Comparison of ENCODE assay signal across 9 cellular contexts in genomic region chr19:12720851-12721655, GRCh38. TPM values are rescaled to one million over a fixed set of nuclear protein-coding genes. Genes with fewer than 3 reads are reported as not detected.
DNase-seq lines count a peak whose midpoint lies in the region; TF ChIP-seq lines count a peak whose summit lies in the region.
"Had no signal": no experiment of that assay in that cellular context is flagged by ENCODE, and none has a peak within 500 bp of the region (broad histone marks: within the 10 kb centered on the region; RNA-seq: fewer than 3 reads in every experiment).

No MANE protein-coding gene starts in this region.

- peaks cover 20% of the 10 kb centered on the region for H3K4me1 ChIP-seq in GM23248 (ENCODE audit: insufficient read depth)
- peaks cover 15 to 71% (median 22%) of the 10 kb centered on the region in 3 donors for H3K4me1 ChIP-seq in esophagus squamous epithelium

- H3K27me3 ChIP-seq in GM23248 (replicated peaks; ENCODE audit: insufficient read depth) (no peaks in the 10 kb centered on the region), esophagus squamous epithelium (no peaks in the 10 kb centered on the region)

- H3K9ac ChIP-seq in GM23248, result peak overlapping the region; percentile 95

- H3K4me2 ChIP-seq in GM23248 (ENCODE audit: unreplicated experiment), result peak overlapping the region; percentile 94

- peak overlapping the region; percentile 69 for H2AFZ ChIP-seq in GM23248

- peaks cover 4% of the 10 kb centered on the region; the same call in 1 of the 2 replicates for H3K36me3 ChIP-seq in GM23248 (ENCODE audit: low read depth)
- H3K36me3 ChIP-seq in esophagus squamous epithelium, result peaks cover 1 to 36% (median 11%) of the 10 kb centered on the region in 3 donors

- DNase-seq in GM23248, result peak; percentile 60
- DNase-seq in esophagus squamous epithelium (lab: John Stamatoyannopoulos, UW), result no peak
- no peak for DNase-seq in neural crest cell (ENCODE audit: low read depth, low spot score)
- DNase-seq in SK-N-DZ (ENCODE audit: low spot score), result no peak
- no peak for DNase-seq in NK-92 treated with Interleukin-12 subunit alpha and Interleukin-12 subunit beta, amount 100 ng/mL, for 24 hours (lab: John Stamatoyannopoulos, UW)
- no peak for DNase-seq in activated CD8-positive, alpha-beta memory T cell treated with anti-CD3 and anti-CD28 coated beads, Interleukin-2, amount 50 U/mL, for 4 hours
- no peak for DNase-seq in HuH-7 (ENCODE audit: low spot score)

- intact Hi-C loops in esophagus squamous epithelium (cut with DNase I), result no loop called here

- H3K9me3 Mint-ChIP-seq in neural crest cell, result no peaks in the 10 kb centered on the region

- H3F3A ChIP-seq in GM23248 (ENCODE audit: insufficient read depth), result peaks cover 26% of the 10 kb centered on the region

- peak overlapping the region; percentile 100 for H3K4me3 Mint-ChIP-seq in neural crest cell

- no peak for TF ChIP-seq POLR2A in esophagus squamous epithelium (IDR thresholded peaks at IDR 0.05)

- peaks cover 10% of the 10 kb centered on the region for H3K27me3 Mint-ChIP-seq in neural crest cell (ENCODE audit: low read depth)

- H3K9me3 ChIP-seq in GM23248 (ENCODE audit: low read depth) (no peaks in the 10 kb centered on the region), esophagus squamous epithelium (no peaks in the 10 kb centered on the region)

- no peaks in the 10 kb centered on the region for H3K9me2 ChIP-seq in GM23248 (ENCODE audit: insufficient read depth)

- H3K27ac ChIP-seq in GM23248 (peak overlapping the region; percentile 90), VCaP (peak overlapping the region; percentile 95), esophagus squamous epithelium (peak overlapping the region; percentile 93 to 98 (median 97))

- H3K36me3 Mint-ChIP-seq in neural crest cell (ENCODE audit: low read depth), result peaks cover 16% of the 10 kb centered on the region

- 1 to 4% methylated on average over 19 to 37 of the region's 59 CpGs for WGBS in GM23248 (ENCODE audit: low coverage in 1 of 2, low lambda C conversion rate in 2 of 2, missing lambda C conversion rate in 2 of 2), 2 experiments
- 0 to 1% methylated on average over 5 to 21 of the region's 59 CpGs for WGBS in esophagus squamous epithelium, 2 donors

- no peak for TF ChIP-seq CTCF in VCaP (conservative IDR thresholded peaks at IDR 0.05)
- TF ChIP-seq CTCF in esophagus squamous epithelium (IDR thresholded peaks at IDR 0.05), result no peak
- no peak for TF ChIP-seq CTCF in neural crest cell (conservative IDR thresholded peaks at IDR 0.05)

- peaks cover 82% of the 10 kb centered on the region for H3K79me2 ChIP-seq in GM23248 (ENCODE audit: insufficient read depth)

- peaks cover 35% of the 10 kb centered on the region for H3K4me1 Mint-ChIP-seq in neural crest cell

- peak overlapping the region; percentile 96 for H3K4me3 ChIP-seq in GM23248
- H3K4me3 ChIP-seq in esophagus squamous epithelium, result peak overlapping the region; percentile 81 to 91 (median 86)

- in situ Hi-C loops in GM23248 (cut with MboI), result no loop called here

- no peaks in the 10 kb centered on the region for H4K20me1 ChIP-seq in GM23248 (ENCODE audit: insufficient read depth)

- peak overlapping the region; percentile 96 for H3K27ac Mint-ChIP-seq in neural crest cell (ENCODE audit: unreplicated experiment)

RNA-seq across cellular contexts. Expression of gene TNPO2, which starts 2.7 kb away (rescaled TPM):
- 30.9 and 34.3 TPM in 2 replicates for total RNA-seq in GM23248 (2014; rRNA removed; shearing (Covaris generic))
- polyA plus RNA-seq in GM23248 (2016; fragmentation: Nextera tagmentation; extraction: Ambion mirVana), result 13.2 and 13.3 TPM in 2 replicates
- total RNA-seq in esophagus squamous epithelium, result 10 to 100 TPM; 25.5 to 57.8 (median 43.5) TPM
- total RNA-seq in neural crest cell, result 127 and 138 TPM in 2 replicates
- polyA plus RNA-seq in SK-N-DZ (2014; cell fraction: cytosol; rRNA removed), result 54.5 and 57.4 TPM in 2 replicates
- 168 and 232 TPM in 2 replicates for polyA plus RNA-seq in SK-N-DZ (2014; cell fraction: nucleus; rRNA removed)

RNA-seq across cellular contexts. Expression of gene TRIR, which starts 13.4 kb away (rescaled TPM):
- 202 and 210 TPM in 2 replicates for total RNA-seq in GM23248 (2014; rRNA removed; shearing (Covaris generic))
- polyA plus RNA-seq in GM23248 (2016; fragmentation: Nextera tagmentation; extraction: Ambion mirVana), result 162 and 170 TPM in 2 replicates
- total RNA-seq in esophagus squamous epithelium (100 to 1,000 TPM; 258 to 302 (median 280) TPM), neural crest cell (233 and 246 TPM in 2 replicates)
- polyA plus RNA-seq in SK-N-DZ (2014; cell fraction: cytosol; rRNA removed), result 335 and 507 TPM in 2 replicates
- 287 and 380 TPM in 2 replicates for polyA plus RNA-seq in SK-N-DZ (2014; cell fraction: nucleus; rRNA removed)

RNA-seq across cellular contexts. Expression of gene GET3, which starts 16.2 kb away (rescaled TPM):
- 81.3 and 110 TPM in 2 replicates for total RNA-seq in GM23248 (2014; rRNA removed; shearing (Covaris generic))
- 106 and 111 TPM in 2 replicates for polyA plus RNA-seq in GM23248 (2016; fragmentation: Nextera tagmentation; extraction: Ambion mirVana)
- total RNA-seq in esophagus squamous epithelium, result 10 to 100 TPM; 36.8 to 69.9 (median 51.2) TPM
- total RNA-seq in neural crest cell, result 72.5 and 75.9 TPM in 2 replicates
- 75.7 and 82.0 TPM in 2 replicates for polyA plus RNA-seq in SK-N-DZ (2014; cell fraction: cytosol; rRNA removed)
- polyA plus RNA-seq in SK-N-DZ (2014; cell fraction: nucleus; rRNA removed), result 32.9 and 75.2 TPM in 2 replicates

RNA-seq across cellular contexts. Expression of gene FBXW9, which starts 24.6 kb away (rescaled TPM):
- 13.8 and 22.3 TPM in 2 replicates for total RNA-seq in GM23248 (2014; rRNA removed; shearing (Covaris generic))
- 14.2 TPM in 2 replicates for polyA plus RNA-seq in GM23248 (2016; fragmentation: Nextera tagmentation; extraction: Ambion mirVana)
- 10 to 100 TPM in 3 of 4 donors, 1 to 10 TPM in 1; 9.6 to 13.4 (median 11.9) TPM for total RNA-seq in esophagus squamous epithelium
- 15.9 and 16.0 TPM in 2 replicates for total RNA-seq in neural crest cell
- polyA plus RNA-seq in SK-N-DZ (2014; cell fraction: cytosol; rRNA removed), result 17.4 and 17.8 TPM in 2 replicates
- 15.1 and 15.9 TPM in 2 replicates for polyA plus RNA-seq in SK-N-DZ (2014; cell fraction: nucleus; rRNA removed)

RNA-seq across cellular contexts. Expression of gene BEST2, which starts 30.5 kb away (rescaled TPM):
- not detected in 2 replicates for total RNA-seq in GM23248 (2014; rRNA removed; shearing (Covaris generic))
- not detected in 2 replicates for polyA plus RNA-seq in GM23248 (2016; fragmentation: Nextera tagmentation; extraction: Ambion mirVana)
- 1 to 10 TPM in 1 of 4 donors, under 1 TPM in 1, not detected in 2; 0.27 to 1.3 TPM for total RNA-seq in esophagus squamous epithelium
- not detected in 2 replicates for total RNA-seq in neural crest cell
- polyA plus RNA-seq in SK-N-DZ (2014; cell fraction: cytosol; rRNA removed), result not detected in 2 replicates
- polyA plus RNA-seq in SK-N-DZ (2014; cell fraction: nucleus; rRNA removed), result 0.13 TPM in 1 of 2 replicates, not detected in the other
- total RNA-seq: T-helper 2 cell treated with Interferon-gamma antibody and Interleukin-4, amounts not matched to agents 100 ng/mL and 5 ng/mL, for 36 hours had no signal
